1 cellular context compared by ENCODE assay signal in genomic region chr1:27544818-27545612, GRCh38.
TF ChIP-seq lines count a peak whose summit lies in the region.

No MANE protein-coding gene starts in this region.

TF ChIP-seq in H1, 55 proteins besides CTCF, POLR2A, EP300 and RAD21:
- TF ChIP-seq NRF1 (IDR thresholded peaks at IDR 0.05; ENCODE audit: low read depth, low read length) (no peak), CHD2 (IDR thresholded peaks at IDR 0.05; ENCODE audit: low read length) (no peak), SAP30 (IDR thresholded peaks at IDR 0.05; ENCODE audit: insufficient read depth, insufficient replicate concordance, low read length) (no peak), E2F6 (IDR thresholded peaks at IDR 0.05) (no peak), JUN (IDR thresholded peaks at IDR 0.05; ENCODE audit: low read depth, low read length) (no peak), KDM4A (IDR thresholded peaks at IDR 0.05; ENCODE audit: low read depth, low read length, severe bottlenecking) (no peak), RXRA (IDR thresholded peaks at IDR 0.05; ENCODE audit: insufficient read depth, low read depth, low read length) (no peak)
